15 cellular contexts compared by ENCODE assay signal in the genomic region with DNA sequence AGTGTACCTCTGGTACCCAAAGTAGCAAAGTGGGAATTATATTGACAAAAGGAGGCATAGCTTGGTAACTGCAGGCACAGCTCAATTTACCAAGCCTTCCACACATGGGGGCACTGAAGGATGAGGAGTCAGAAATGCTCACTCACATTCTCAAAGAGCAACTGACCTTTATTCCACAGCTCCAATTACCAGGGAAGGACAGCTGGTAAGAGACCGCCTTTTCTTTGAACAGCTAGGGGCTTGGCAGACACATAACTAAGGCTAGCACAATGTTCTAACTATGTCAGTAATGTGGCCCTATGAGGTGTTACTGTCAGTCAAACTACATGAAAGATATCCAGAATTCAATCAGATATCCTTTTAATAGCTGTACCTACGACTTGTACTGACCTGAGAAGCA. TPM values are rescaled to one million over a fixed set of nuclear protein-coding genes. Genes with fewer than 3 reads are reported as not detected.
DNase-seq lines count a peak whose midpoint lies in the region; ATAC-seq and TF ChIP-seq lines count a peak whose summit lies in the region.
"Had no signal": no experiment of that assay in that cellular context is flagged by ENCODE, and none has a peak within 500 bp of the region (broad histone marks: within the 10 kb centered on the region; RNA-seq: fewer than 3 reads in every experiment).

No MANE protein-coding gene starts in this region.

- no peak overlapping the region for H2AK9ac ChIP-seq in IMR-90 (replicated peaks; ENCODE audit: low read depth, low read length, poor library complexity)

- TF ChIP-seq RAD21 in IMR-90 (IDR thresholded peaks at IDR 0.05; ENCODE audit: low read length): no peak

- no peak overlapping the region for H2BK5ac ChIP-seq in IMR-90 (ENCODE audit: low read depth, low read length, poor library complexity, severe bottlenecking)
- H2BK5ac ChIP-seq in trophoblast cell (ENCODE audit: low read depth, low read length, poor library complexity): no peak overlapping the region

- no CpG with 5 or more reads among the region's 2 CpGs for WGBS in IMR-90 (ENCODE audit: extremely low coverage in 2 of 2, insufficient read length in 1 of 2), 2 experiments
- WGBS in trophoblast cell (ENCODE audit: extremely low coverage, insufficient coverage, insufficient read length): no CpG with 5 or more reads among the region's 2 CpGs

- H2BK120ac ChIP-seq in IMR-90 (ENCODE audit: low read depth, low read length) (no peak overlapping the region), trophoblast cell (ENCODE audit: insufficient read depth, low read length, poor library complexity) (no peak overlapping the region)

- H3K4me3 ChIP-seq in IMR-90 (ENCODE audit: insufficient read depth, low read depth, low read length): no peak overlapping the region
- no peak overlapping the region for H3K4me3 ChIP-seq in SJCRH30
- no peak overlapping the region for H3K4me3 ChIP-seq in trophoblast cell (ENCODE audit: low read depth, low read length)
- H3K4me3 ChIP-seq: HAP-1 had no signal

- no TSS peak for BruUV-seq in IMR-90 (replicated peaks; lab: Mats Ljungman, UMichigan)

- POLR2A ChIA-PET in IMR-90 (lab: Charles Lee; ENCODE audit: unreplicated experiment): no interaction called here

- H3K4me1 ChIP-seq in IMR-90 (ENCODE audit: control insufficient read depth, insufficient read depth, low read length): 0 out of 2 replicates have a peak, but pooled peaks cover 2% of the 10 kb centered on the region
- peaks cover 11% of the 10 kb centered on the region for H3K4me1 ChIP-seq in SJCRH30
- peaks cover 7% of the 10 kb centered on the region in 2 experiments for H3K4me1 ChIP-seq in trophoblast cell (ENCODE audit: control insufficient read depth in 1 of 2, insufficient read depth in 2 of 2, low read length in 2 of 2)

- H3K9ac ChIP-seq in IMR-90 (ENCODE audit: low read depth, low read length) (no peak overlapping the region), trophoblast cell (ENCODE audit: low read length) (no peak overlapping the region)

- ATAC-seq in IMR-90 (ENCODE audit: low read depth) (peak; percentile 37; the same call in 1 of the 2 replicates), left colon (peak; percentile 19), HG03045 (IDR thresholded peaks at IDR 0.05; ENCODE audit: unreplicated experiment) (no peak)

- DNase-seq in IMR-90: no peak
- peak; percentile 52 to 83 for DNase-seq in SJCRH30
- no peak for DNase-seq in left colon
- peak; percentile 12 to 52 for DNase-seq in trophoblast cell
- no peak for DNase-seq in NK-92 treated with Interleukin-12 subunit alpha and Interleukin-12 subunit beta, amount 100 ng/mL, for 24 hours (lab: John Stamatoyannopoulos, UW)
- no peak for DNase-seq in NCI-H1694 (lab: John Stamatoyannopoulos, UW)
- DNase-seq: Calu3; CD4-positive, alpha-beta memory T cell; DMS79; NCI-H1417; NCI-H2029 treated with DMSO at 0.1 percent for 48 hours; NCI-H524 treated with DMSO at 0.1 percent for 48 hours; RPMI8226 had no signal

- H3K4me2 ChIP-seq in IMR-90 (ENCODE audit: low read depth, low read length): no peak overlapping the region
- H3K4me2 ChIP-seq in trophoblast cell (ENCODE audit: low read length): no peak overlapping the region

- H3K9me3 ChIP-seq in IMR-90 (ENCODE audit: control insufficient read depth, insufficient read depth, low read length) (no peaks in the 10 kb centered on the region), SJCRH30 (replicated peaks) (no peaks in the 10 kb centered on the region), trophoblast cell (ENCODE audit: insufficient read depth, low read depth, low read length) (no peaks in the 10 kb centered on the region)
- H3K9me3 ChIP-seq: HAP-1 had no signal

- CTCF ChIA-PET in IMR-90 (lab: Yijun Ruan, JAX): no interaction called here

- H4K12ac ChIP-seq in trophoblast cell (ENCODE audit: low read depth, low read length): no peak overlapping the region

- no peaks in the 10 kb centered on the region for H3K27me3 ChIP-seq in IMR-90 (ENCODE audit: control insufficient read depth, insufficient read depth, low read length)
- H3K27me3 ChIP-seq in SJCRH30: no peaks in the 10 kb centered on the region
- H3K27me3 ChIP-seq in trophoblast cell (ENCODE audit: insufficient read depth, low read length): no peaks in the 10 kb centered on the region

- H3K79me1 ChIP-seq in IMR-90 (ENCODE audit: low read depth in 1 of 2, low read length in 2 of 2) (peaks cover 26 to 33% of the 10 kb centered on the region in 2 experiments), trophoblast cell (ENCODE audit: low read length) (peaks cover 5% of the 10 kb centered on the region)

- no peak for TF ChIP-seq POLR2A in IMR-90 (IDR thresholded peaks at IDR 0.05; ENCODE audit: low read depth, low read length)

- no peak overlapping the region for H2BK15ac ChIP-seq in IMR-90 (ENCODE audit: low read depth, low read length)

- H3K23ac ChIP-seq in IMR-90 (ENCODE audit: low read depth, low read length): no peak overlapping the region
- H3K23ac ChIP-seq in trophoblast cell (ENCODE audit: low read length): no peak overlapping the region

- H3K4ac ChIP-seq in IMR-90 (ENCODE audit: low read depth, low read length) (no peak overlapping the region), trophoblast cell (ENCODE audit: low read depth, low read length) (no peak overlapping the region)

- peaks cover 5% of the 10 kb centered on the region; the same call in 1 of the 2 replicates for H3K9me1 ChIP-seq in IMR-90 (ENCODE audit: insufficient read depth, low read length)

- no peak for TF ChIP-seq CTCF in IMR-90 (conservative IDR thresholded peaks at IDR 0.05; ENCODE audit: low read depth, low read length)

- H3K14ac ChIP-seq in IMR-90 (replicated peaks; ENCODE audit: low read depth, low read length) (no peak overlapping the region), trophoblast cell (ENCODE audit: low read length) (no peak overlapping the region)

- peaks cover 3% of the 10 kb centered on the region for H3K79me2 ChIP-seq in trophoblast cell (ENCODE audit: control insufficient read depth, insufficient read depth, low read length, poor library complexity)

- H2BK20ac ChIP-seq in IMR-90 (ENCODE audit: low read depth, low read length): no peak overlapping the region

- H4K5ac ChIP-seq in IMR-90 (ENCODE audit: low read depth, low read length): no peak overlapping the region

- no peaks in the 10 kb centered on the region for H3K36me3 ChIP-seq in IMR-90 (ENCODE audit: control insufficient read depth, insufficient read depth, low read length)
- no peaks in the 10 kb centered on the region; the same call in 1 of the 2 replicates for H3K36me3 ChIP-seq in SJCRH30
- no peaks in the 10 kb centered on the region for H3K36me3 ChIP-seq in trophoblast cell (ENCODE audit: control insufficient read depth in 1 of 2, insufficient read depth in 2 of 2, low read length in 2 of 2)
- H3K36me3 ChIP-seq: HAP-1 had no signal

- intact Hi-C loops in IMR-90 (cut with micrococcal nuclease) (no loop called here), left colon (cut with DNase I, micrococcal nuclease) (no loop called here)

- H3K27ac ChIP-seq in IMR-90 (ENCODE audit: insufficient read depth, low read length): no peak overlapping the region
- 0 out of 2 replicates have a peak overlapping the region, but pooled peaks have one; percentile 13 for H3K27ac ChIP-seq in SJCRH30
- no peak overlapping the region for H3K27ac ChIP-seq in trophoblast cell (ENCODE audit: low read depth, low read length)

- in situ Hi-C loops in IMR-90 (cut with MboI; ENCODE audit: low sequenced_read_pairs): no loop called here

- H3K56ac ChIP-seq in IMR-90 (ENCODE audit: extremely low read depth, insufficient read depth, low read length): no peak overlapping the region

- no peak overlapping the region for H2BK12ac ChIP-seq in trophoblast cell (ENCODE audit: low read length)

- H2AK5ac ChIP-seq in IMR-90 (ENCODE audit: low read depth, low read length) (no peak overlapping the region), trophoblast cell (ENCODE audit: low read length) (no peak overlapping the region)

- no peaks in the 10 kb centered on the region for H4K20me1 ChIP-seq in IMR-90 (ENCODE audit: insufficient read depth, low read length)

- no peak overlapping the region for H4K91ac ChIP-seq in IMR-90 (ENCODE audit: insufficient read depth, low read depth, low read length)
- no peak overlapping the region for H4K91ac ChIP-seq in trophoblast cell (ENCODE audit: low read depth, low read length)

- H4K8ac ChIP-seq in IMR-90 (ENCODE audit: low read depth in 2 of 2, low read length in 2 of 2) (no peak overlapping the region), trophoblast cell (ENCODE audit: low read depth, low read length) (no peak overlapping the region)

- H2AFZ ChIP-seq in IMR-90 (replicated peaks; ENCODE audit: low read length, poor library complexity): no peak overlapping the region
- H2AFZ ChIP-seq in trophoblast cell (ENCODE audit: insufficient read depth, low read length, poor library complexity): no peak overlapping the region

- dilution Hi-C loops in IMR-90 (cut with HindIII; ENCODE audit: low sequenced_read_pairs, unreplicated experiment): no loop called here

- H3K18ac ChIP-seq in IMR-90 (ENCODE audit: low read depth, low read length) (no peak overlapping the region), trophoblast cell (ENCODE audit: low read length) (no peak overlapping the region)

TF ChIP-seq in IMR-90, 13 proteins besides CTCF, POLR2A, EP300 and RAD21 (continues in another document):
- TF ChIP-seq CHD1 (IDR thresholded peaks at IDR 0.05; ENCODE audit: low read depth, low read length): no peak
- TF ChIP-seq, protein P1, sequence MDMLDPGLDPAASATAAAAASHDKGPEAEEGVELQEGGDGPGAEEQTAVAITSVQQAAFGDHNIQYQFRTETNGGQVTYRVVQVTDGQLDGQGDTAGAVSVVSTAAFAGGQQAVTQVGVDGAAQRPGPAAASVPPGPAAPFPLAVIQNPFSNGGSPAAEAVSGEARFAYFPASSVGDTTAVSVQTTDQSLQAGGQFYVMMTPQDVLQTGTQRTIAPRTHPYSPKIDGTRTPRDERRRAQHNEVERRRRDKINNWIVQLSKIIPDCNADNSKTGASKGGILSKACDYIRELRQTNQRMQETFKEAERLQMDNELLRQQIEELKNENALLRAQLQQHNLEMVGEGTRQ (IDR thresholded peaks at IDR 0.05; ENCODE audit: low read depth, low read length): no peak
- no peak for TF ChIP-seq RCOR1 (IDR thresholded peaks at IDR 0.05; ENCODE audit: insufficient replicate concordance, low read length)
- no peak for TF ChIP-seq MAFK (IDR thresholded peaks at IDR 0.05; ENCODE audit: low read depth, low read length)

RNA-seq across cellular contexts. Expression of a gene that starts 20.5 kb away (rescaled TPM):
- total RNA-seq in IMR-90 (2012; rRNA removed) (3.4 and 3.6 TPM in 2 replicates), left colon (10 to 100 TPM; 13.7 to 34.9 TPM)
- 2.4 and 2.6 TPM in 2 replicates for polyA plus RNA-seq in IMR-90 (2012; rRNA removed)
- polyA plus RNA-seq in IMR-90 (2012; cell fraction: cytosol; rRNA removed): 0.96 and 1.2 TPM in 2 replicates
- 0.35 and 1.4 TPM in 2 replicates for polyA plus RNA-seq in IMR-90 (2012; cell fraction: nucleus; rRNA removed; ENCODE audit: low replicate concordance)
- 7.7 and 7.8 TPM in 2 replicates for total RNA-seq in SJCRH30 (2014; rRNA removed; shearing (Covaris generic))
- 61.0 and 67.8 TPM in 2 replicates for polyA plus RNA-seq in trophoblast cell (2013)

RNA-seq across cellular contexts. Expression of a gene that starts 20.9 kb away (rescaled TPM):
- total RNA-seq in IMR-90 (2012; rRNA removed) (22.2 and 25.0 TPM in 2 replicates), left colon (10 to 100 TPM; 47.3 to 48.8 TPM)
- 28.6 and 29.4 TPM in 2 replicates for polyA plus RNA-seq in IMR-90 (2012; rRNA removed)
- polyA plus RNA-seq in IMR-90 (2012; cell fraction: cytosol; rRNA removed): 19.5 and 44.1 TPM in 2 replicates
- polyA plus RNA-seq in IMR-90 (2012; cell fraction: nucleus; rRNA removed; ENCODE audit: low replicate concordance): 9.6 and 13.2 TPM in 2 replicates
- total RNA-seq in SJCRH30 (2014; rRNA removed; shearing (Covaris generic)): 22.1 and 22.5 TPM in 2 replicates
- polyA plus RNA-seq in trophoblast cell (2013): 17.0 and 17.1 TPM in 2 replicates

Comparison
In these comparisons a context has a peak if more than half of its experiments do, and no peak if none do; other contexts are left out.
1. DNase-seq: peak in SJCRH30 (2 of 2) and trophoblast cell (2 of 2); none in IMR-90 (single experiment), left colon (0 of 2), NK-92 treated with Interleukin-12 subunit alpha and Interleukin-12 subunit beta, amount 100 ng/mL, for 24 hours (single experiment) and NCI-H1694 (single experiment).